ENCODE assay signal across 2 cellular contexts in genomic region chr1:89733748-89734147, GRCh38.
TF ChIP-seq lines count a peak whose summit lies in the region.

No MANE protein-coding gene starts in this region.

TF ChIP-seq in SK-N-SH treated with all-trans-retinoic acid at 6 μM for 48 hours, 23 proteins besides CTCF, POLR2A, EP300 and RAD21 (continued from another document):
- TF ChIP-seq, protein P1, sequence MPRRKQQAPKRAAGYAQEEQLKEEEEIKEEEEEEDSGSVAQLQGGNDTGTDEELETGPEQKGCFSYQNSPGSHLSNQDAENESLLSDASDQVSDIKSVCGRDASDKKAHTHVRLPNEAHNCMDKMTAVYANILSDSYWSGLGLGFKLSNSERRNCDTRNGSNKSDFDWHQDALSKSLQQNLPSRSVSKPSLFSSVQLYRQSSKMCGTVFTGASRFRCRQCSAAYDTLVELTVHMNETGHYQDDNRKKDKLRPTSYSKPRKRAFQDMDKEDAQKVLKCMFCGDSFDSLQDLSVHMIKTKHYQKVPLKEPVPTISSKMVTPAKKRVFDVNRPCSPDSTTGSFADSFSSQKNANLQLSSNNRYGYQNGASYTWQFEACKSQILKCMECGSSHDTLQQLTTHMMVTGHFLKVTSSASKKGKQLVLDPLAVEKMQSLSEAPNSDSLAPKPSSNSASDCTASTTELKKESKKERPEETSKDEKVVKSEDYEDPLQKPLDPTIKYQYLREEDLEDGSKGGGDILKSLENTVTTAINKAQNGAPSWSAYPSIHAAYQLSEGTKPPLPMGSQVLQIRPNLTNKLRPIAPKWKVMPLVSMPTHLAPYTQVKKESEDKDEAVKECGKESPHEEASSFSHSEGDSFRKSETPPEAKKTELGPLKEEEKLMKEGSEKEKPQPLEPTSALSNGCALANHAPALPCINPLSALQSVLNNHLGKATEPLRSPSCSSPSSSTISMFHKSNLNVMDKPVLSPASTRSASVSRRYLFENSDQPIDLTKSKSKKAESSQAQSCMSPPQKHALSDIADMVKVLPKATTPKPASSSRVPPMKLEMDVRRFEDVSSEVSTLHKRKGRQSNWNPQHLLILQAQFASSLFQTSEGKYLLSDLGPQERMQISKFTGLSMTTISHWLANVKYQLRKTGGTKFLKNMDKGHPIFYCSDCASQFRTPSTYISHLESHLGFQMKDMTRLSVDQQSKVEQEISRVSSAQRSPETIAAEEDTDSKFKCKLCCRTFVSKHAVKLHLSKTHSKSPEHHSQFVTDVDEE (CRISPR knock-in tag; IDR thresholded peaks at IDR 0.05): no peak
- TF ChIP-seq ZFP3 (CRISPR knock-in tag; IDR thresholded peaks at IDR 0.05): no peak
- peak; percentile 94 for TF ChIP-seq ISL1 (CRISPR knock-in tag; IDR thresholded peaks at IDR 0.05)
- TF ChIP-seq, protein P2, sequence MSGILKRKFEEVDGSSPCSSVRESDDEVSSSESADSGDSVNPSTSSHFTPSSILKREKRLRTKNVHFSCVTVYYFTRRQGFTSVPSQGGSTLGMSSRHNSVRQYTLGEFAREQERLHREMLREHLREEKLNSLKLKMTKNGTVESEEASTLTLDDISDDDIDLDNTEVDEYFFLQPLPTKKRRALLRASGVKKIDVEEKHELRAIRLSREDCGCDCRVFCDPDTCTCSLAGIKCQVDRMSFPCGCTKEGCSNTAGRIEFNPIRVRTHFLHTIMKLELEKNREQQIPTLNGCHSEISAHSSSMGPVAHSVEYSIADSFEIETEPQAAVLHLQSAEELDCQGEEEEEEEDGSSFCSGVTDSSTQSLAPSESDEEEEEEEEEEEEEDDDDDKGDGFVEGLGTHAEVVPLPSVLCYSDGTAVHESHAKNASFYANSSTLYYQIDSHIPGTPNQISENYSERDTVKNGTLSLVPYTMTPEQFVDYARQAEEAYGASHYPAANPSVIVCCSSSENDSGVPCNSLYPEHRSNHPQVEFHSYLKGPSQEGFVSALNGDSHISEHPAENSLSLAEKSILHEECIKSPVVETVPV (CRISPR knock-in tag; IDR thresholded peaks at IDR 0.05): no peak
- no peak for TF ChIP-seq ESRRG (CRISPR knock-in tag; IDR thresholded peaks at IDR 0.05)
- TF ChIP-seq PATZ1 (CRISPR knock-in tag; IDR thresholded peaks at IDR 0.05; ENCODE audit: borderline replicate concordance): no peak
- 0 out of 2 replicates have a peak, but pooled peaks have one; percentile 17 for TF ChIP-seq SNAI2 (CRISPR knock-in tag; IDR thresholded peaks at IDR 0.05)

TF ChIP-seq in SK-N-SH, 30 proteins besides CTCF, POLR2A, EP300 and RAD21 (continued from another document):
- TF ChIP-seq, protein P3, sequence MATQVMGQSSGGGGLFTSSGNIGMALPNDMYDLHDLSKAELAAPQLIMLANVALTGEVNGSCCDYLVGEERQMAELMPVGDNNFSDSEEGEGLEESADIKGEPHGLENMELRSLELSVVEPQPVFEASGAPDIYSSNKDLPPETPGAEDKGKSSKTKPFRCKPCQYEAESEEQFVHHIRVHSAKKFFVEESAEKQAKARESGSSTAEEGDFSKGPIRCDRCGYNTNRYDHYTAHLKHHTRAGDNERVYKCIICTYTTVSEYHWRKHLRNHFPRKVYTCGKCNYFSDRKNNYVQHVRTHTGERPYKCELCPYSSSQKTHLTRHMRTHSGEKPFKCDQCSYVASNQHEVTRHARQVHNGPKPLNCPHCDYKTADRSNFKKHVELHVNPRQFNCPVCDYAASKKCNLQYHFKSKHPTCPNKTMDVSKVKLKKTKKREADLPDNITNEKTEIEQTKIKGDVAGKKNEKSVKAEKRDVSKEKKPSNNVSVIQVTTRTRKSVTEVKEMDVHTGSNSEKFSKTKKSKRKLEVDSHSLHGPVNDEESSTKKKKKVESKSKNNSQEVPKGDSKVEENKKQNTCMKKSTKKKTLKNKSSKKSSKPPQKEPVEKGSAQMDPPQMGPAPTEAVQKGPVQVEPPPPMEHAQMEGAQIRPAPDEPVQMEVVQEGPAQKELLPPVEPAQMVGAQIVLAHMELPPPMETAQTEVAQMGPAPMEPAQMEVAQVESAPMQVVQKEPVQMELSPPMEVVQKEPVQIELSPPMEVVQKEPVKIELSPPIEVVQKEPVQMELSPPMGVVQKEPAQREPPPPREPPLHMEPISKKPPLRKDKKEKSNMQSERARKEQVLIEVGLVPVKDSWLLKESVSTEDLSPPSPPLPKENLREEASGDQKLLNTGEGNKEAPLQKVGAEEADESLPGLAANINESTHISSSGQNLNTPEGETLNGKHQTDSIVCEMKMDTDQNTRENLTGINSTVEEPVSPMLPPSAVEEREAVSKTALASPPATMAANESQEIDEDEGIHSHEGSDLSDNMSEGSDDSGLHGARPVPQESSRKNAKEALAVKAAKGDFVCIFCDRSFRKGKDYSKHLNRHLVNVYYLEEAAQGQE (IDR thresholded peaks at IDR 0.05; ENCODE audit: low read depth, low read length): no peak
